In the genomic region with DNA sequence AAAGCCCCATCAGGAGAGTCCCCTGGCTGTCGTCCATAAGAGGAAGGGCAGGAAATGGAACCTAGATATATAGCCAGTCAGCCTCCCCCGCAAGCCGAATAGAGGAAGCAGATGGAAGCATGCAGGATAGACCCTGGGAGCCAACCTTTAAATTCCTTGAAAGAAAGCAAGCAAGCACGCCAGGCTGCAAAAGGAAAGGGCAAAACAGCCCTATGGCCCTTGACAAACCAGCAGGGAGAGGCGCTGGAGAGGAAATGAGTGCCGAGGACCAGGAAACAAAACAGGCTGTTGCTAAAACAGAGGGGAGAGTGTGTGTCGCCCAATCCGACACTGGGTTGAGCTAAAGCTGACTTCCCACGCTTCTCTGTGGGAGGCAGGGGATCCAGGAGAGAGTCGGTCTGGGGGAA, we compare ENCODE assay signal across 8 cellular contexts.
A peak's percentile ranks its signal among the peaks of the same experiment; 100 is the strongest.
DNase-seq lines count a peak whose midpoint lies in the region; ATAC-seq and TF ChIP-seq lines count a peak whose summit lies in the region.

No MANE protein-coding gene starts in this region.

- no peaks in the 10 kb centered on the region for H3K27me3 ChIP-seq in vagina

- H3K4me1 ChIP-seq in mesodermal cell (ENCODE audit: control insufficient read depth, insufficient read depth, low read length, poor library complexity, severe bottlenecking) (peaks cover 10% of the 10 kb centered on the region), vagina (no peaks in the 10 kb centered on the region)

- H3K9me3 Mint-ChIP-seq in MCF 10A (ENCODE audit: unreplicated experiment), result no peaks in the 10 kb centered on the region

- H3K4me3 Mint-ChIP-seq in MCF 10A (ENCODE audit: unreplicated experiment), result no peak overlapping the region

- H3K27me3 Mint-ChIP-seq in MCF 10A (ENCODE audit: insufficient read depth, unreplicated experiment), result no peaks in the 10 kb centered on the region

- intact Hi-C loops in MCF 10A (cut with micrococcal nuclease) (no loop called here), vagina (cut with DNase I) (no loop called here)

- no TSS peak for BruUV-seq in MCF 10A (replicated peaks; lab: Mats Ljungman, UMichigan)

- H3K4me3 ChIP-seq in choroid plexus epithelial cell (ENCODE audit: low read depth, low read length) (peak overlapping the region; percentile 21), mesodermal cell (ENCODE audit: extremely low read depth, insufficient read depth, low read length, poor library complexity, severe bottlenecking) (no peak overlapping the region), vagina (peak overlapping the region; percentile 28 to 36)

- CTCF ChIA-PET in MCF 10A (lab: Yijun Ruan, JAX), result interaction anchor here (0.9 kb wide), 1 partner anchor 17 kb away, joined by 3 read pairs; no protein-coding TSS in a partner anchor

- WGBS in mesodermal cell (ENCODE audit: insufficient coverage in 2 of 2), 2 experiments, result 40 to 51% methylated on average over 9 to 10 of the region's 10 CpGs

- H3K36me3 ChIP-seq in mesodermal cell (ENCODE audit: control insufficient read depth, insufficient read depth, low read length) (no peaks in the 10 kb centered on the region), vagina (no peaks in the 10 kb centered on the region)

- in situ Hi-C loops in T47D (cut with HindIII; ENCODE audit: low pct_unique_long_range_greater_than_20kb, low sequenced_read_pairs), result no loop called here

- POLR2A ChIA-PET in MCF 10A (lab: Yijun Ruan, JAX), result no interaction called here

- H3K27ac ChIP-seq in mesodermal cell (ENCODE audit: low read depth, low read length, severe bottlenecking), result peak overlapping the region; percentile 68
- no peak overlapping the region for H3K27ac ChIP-seq in vagina

- no peaks in the 10 kb centered on the region for H3K4me1 Mint-ChIP-seq in MCF 10A (ENCODE audit: insufficient read depth, unreplicated experiment)

- peak; percentile 14 to 43 for DNase-seq in T47D (ENCODE audit: low read depth in 1 of 2, low spot score in 1 of 2)
- no peak for DNase-seq in MCF 10A (ENCODE audit: unreplicated experiment)
- peak; percentile 7 for DNase-seq in choroid plexus epithelial cell (ENCODE audit: low read depth)
- no peak for DNase-seq in vagina (ENCODE audit: extremely low spot score in 2 of 2)
- no peak for DNase-seq in HK-2 (ENCODE audit: unreplicated experiment)
- DNase-seq in NCI-H2107 treated with DMSO at 0.1 percent for 48 hours (lab: John Stamatoyannopoulos, UW; ENCODE audit: unreplicated experiment), result no peak

- H3K36me3 Mint-ChIP-seq in MCF 10A (ENCODE audit: insufficient read depth, unreplicated experiment), result no peaks in the 10 kb centered on the region

- no peak for TF ChIP-seq POLR2A in vagina (IDR thresholded peaks at IDR 0.05)

- no peak overlapping the region for H3K27ac Mint-ChIP-seq in MCF 10A (ENCODE audit: low read depth, unreplicated experiment)

- H3K9me3 ChIP-seq in mesodermal cell (ENCODE audit: control insufficient read depth, low read length) (no peaks in the 10 kb centered on the region), vagina (no peaks in the 10 kb centered on the region)

- no peak for TF ChIP-seq CTCF in MCF 10A (IDR thresholded peaks at IDR 0.05; ENCODE audit: unreplicated experiment)
- no peak for TF ChIP-seq CTCF in choroid plexus epithelial cell (conservative IDR thresholded peaks at IDR 0.05; ENCODE audit: low read depth, low read length)
- no peak for TF ChIP-seq CTCF in vagina (IDR thresholded peaks at IDR 0.05)

- no peak for ATAC-seq in HG03457 (IDR thresholded peaks at IDR 0.05; ENCODE audit: unreplicated experiment)

Comparison
In these comparisons a context has a peak if more than half of its experiments do, and no peak if none do; other contexts are left out.
1. DNase-seq: peak in T47D (2 of 2) and choroid plexus epithelial cell (single experiment); none in MCF 10A (single experiment), vagina (0 of 2), HK-2 (single experiment) and NCI-H2107 treated with DMSO at 0.1 percent for 48 hours (single experiment).